ENCODE assay signal across 10 cellular contexts in the genomic region with DNA sequence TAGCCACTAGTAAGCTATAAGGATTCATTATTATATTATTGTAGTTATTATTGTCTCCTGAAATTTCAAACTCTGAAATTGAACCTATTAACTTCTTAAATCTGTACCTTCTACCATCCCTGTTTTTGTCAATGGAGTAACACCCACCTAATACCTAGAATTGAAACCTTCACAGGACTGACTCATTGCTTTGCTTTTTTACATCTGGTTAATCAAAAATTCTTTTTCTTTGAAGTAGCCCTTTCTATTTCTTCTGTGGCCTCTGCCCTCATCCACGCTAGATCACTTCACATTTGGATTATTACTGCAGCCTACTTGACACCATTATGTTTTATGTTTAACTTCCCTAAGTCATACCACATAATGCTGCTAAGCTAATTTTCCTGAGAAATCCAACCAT. TPM values are rescaled to one million over a fixed set of nuclear protein-coding genes. Genes with fewer than 3 reads are reported as not detected.
DNase-seq lines count a peak whose midpoint lies in the region; ATAC-seq and TF ChIP-seq lines count a peak whose summit lies in the region.
"Had no signal": no experiment of that assay in that cellular context is flagged by ENCODE, and none has a peak within 500 bp of the region (broad histone marks: within the 10 kb centered on the region; RNA-seq: fewer than 3 reads in every experiment).

No MANE protein-coding gene starts in this region.

- peaks cover 14% of the 10 kb centered on the region for H3K4me1 Mint-ChIP-seq in activated CD4-positive, alpha-beta memory T cell treated with anti-CD3 and anti-CD28 coated beads, Interleukin-2, amount 10 ng/mL, durations not matched to agents 7 days and 5 days
- peaks cover 8% of the 10 kb centered on the region for H3K4me1 Mint-ChIP-seq in activated CD4-positive, alpha-beta memory T cell treated with anti-CD3 and anti-CD28 coated beads for 36 hours (ENCODE audit: low read depth)
- H3K4me1 Mint-ChIP-seq in stimulated activated naive B cell treated with anti-CD40 and anti-IgM and Interleukin-4, amounts not matched to agents 10 μg/mL and 1 μg/mL and 100 μg/mL, for 72 hours, result peaks cover 3 to 12% of the 10 kb centered on the region in 2 donors

- H3K4me3 Mint-ChIP-seq in activated CD4-positive, alpha-beta memory T cell treated with anti-CD3 and anti-CD28 coated beads, Interleukin-2, amount 10 ng/mL, durations not matched to agents 7 days and 5 days, result no peak overlapping the region
- H3K4me3 Mint-ChIP-seq in activated CD4-positive, alpha-beta memory T cell treated with anti-CD3 and anti-CD28 coated beads for 36 hours, result no peak overlapping the region
- no peak overlapping the region for H3K4me3 Mint-ChIP-seq in stimulated activated naive B cell treated with anti-CD40 and anti-IgM and Interleukin-4, amounts not matched to agents 10 μg/mL and 1 μg/mL and 100 μg/mL, for 72 hours

- ATAC-seq in HG02623 (IDR thresholded peaks at IDR 0.05; ENCODE audit: unreplicated experiment), result peak; percentile 52
- ATAC-seq in stimulated activated naive B cell treated with anti-CD40 and anti-IgM and Interleukin-4, amounts not matched to agents 10 μg/mL and 1 μg/mL and 100 μg/mL, for 72 hours (replicated peaks), result peak; percentile 65 to 75
- no peak for ATAC-seq in omental fat pad (ENCODE audit: low FRiP score)

- peaks cover 5% of the 10 kb centered on the region for H3K4me1 ChIP-seq in Karpas-422 (ENCODE audit: low read length)
- H3K4me1 ChIP-seq in vagina, result no peaks in the 10 kb centered on the region

- TF ChIP-seq CTCF in vagina (IDR thresholded peaks at IDR 0.05), result no peak
- TF ChIP-seq CTCF in omental fat pad (IDR thresholded peaks at IDR 0.05), result no peak

- no peaks in the 10 kb centered on the region for H3K9me3 Mint-ChIP-seq in activated CD4-positive, alpha-beta memory T cell treated with anti-CD3 and anti-CD28 coated beads, Interleukin-2, amount 10 ng/mL, durations not matched to agents 7 days and 5 days
- H3K9me3 Mint-ChIP-seq in activated CD4-positive, alpha-beta memory T cell treated with anti-CD3 and anti-CD28 coated beads for 36 hours, result no peaks in the 10 kb centered on the region
- H3K9me3 Mint-ChIP-seq in stimulated activated naive B cell treated with anti-CD40 and anti-IgM and Interleukin-4, amounts not matched to agents 10 μg/mL and 1 μg/mL and 100 μg/mL, for 72 hours, result no peaks in the 10 kb centered on the region

- H3K27me3 Mint-ChIP-seq in activated CD4-positive, alpha-beta memory T cell treated with anti-CD3 and anti-CD28 coated beads, Interleukin-2, amount 10 ng/mL, durations not matched to agents 7 days and 5 days, result no peaks in the 10 kb centered on the region
- H3K27me3 Mint-ChIP-seq in activated CD4-positive, alpha-beta memory T cell treated with anti-CD3 and anti-CD28 coated beads for 36 hours, result no peaks in the 10 kb centered on the region
- no peaks in the 10 kb centered on the region for H3K27me3 Mint-ChIP-seq in stimulated activated naive B cell treated with anti-CD40 and anti-IgM and Interleukin-4, amounts not matched to agents 10 μg/mL and 1 μg/mL and 100 μg/mL, for 72 hours

- peak overlapping the region; percentile 13 for H3K27ac Mint-ChIP-seq in activated CD4-positive, alpha-beta memory T cell treated with anti-CD3 and anti-CD28 coated beads, Interleukin-2, amount 10 ng/mL, durations not matched to agents 7 days and 5 days
- no peak overlapping the region for H3K27ac Mint-ChIP-seq in activated CD4-positive, alpha-beta memory T cell treated with anti-CD3 and anti-CD28 coated beads for 36 hours
- H3K27ac Mint-ChIP-seq in stimulated activated naive B cell treated with anti-CD40 and anti-IgM and Interleukin-4, amounts not matched to agents 10 μg/mL and 1 μg/mL and 100 μg/mL, for 72 hours, result no peak overlapping the region

- no peak overlapping the region for H3K4me2 ChIP-seq in Karpas-422 (ENCODE audit: low read depth, low read length, poor library complexity, severe bottlenecking)

- H3K27ac ChIP-seq in Karpas-422 (ENCODE audit: low read length) (peak overlapping the region; percentile 47; the same call in 1 of the 2 replicates), vagina (no peak overlapping the region)

- POLR2A ChIA-PET in activated CD4-positive, alpha-beta memory T cell treated with anti-CD3 and anti-CD28 coated beads, Interleukin-2, amount 10 ng/mL, durations not matched to agents 7 days and 5 days (lab: Charles Lee), result interaction anchor here (0.9 kb wide), 1 partner anchor 10 kb away, joined by 4 read pairs; no protein-coding TSS in a partner anchor
- POLR2A ChIA-PET in activated CD4-positive, alpha-beta memory T cell treated with anti-CD3 and anti-CD28 coated beads for 36 hours (lab: Charles Lee), result no interaction called here

- H3K9ac ChIP-seq in Karpas-422 (ENCODE audit: low read length), result no peak overlapping the region

- no peak for TF ChIP-seq POLR2A in vagina (IDR thresholded peaks at IDR 0.05)

- H3K9me3 ChIP-seq in Karpas-422 (ENCODE audit: low read length) (no peaks in the 10 kb centered on the region), vagina (no peaks in the 10 kb centered on the region)

- H3K27me3 ChIP-seq in Karpas-422 (ENCODE audit: low read length) (no peaks in the 10 kb centered on the region), vagina (no peaks in the 10 kb centered on the region)

- H3K4me3 ChIP-seq in Karpas-422 (ENCODE audit: low read length), result no peak overlapping the region
- H3K4me3 ChIP-seq in vagina, result no peak overlapping the region

- H3K36me3 Mint-ChIP-seq in activated CD4-positive, alpha-beta memory T cell treated with anti-CD3 and anti-CD28 coated beads, Interleukin-2, amount 10 ng/mL, durations not matched to agents 7 days and 5 days (ENCODE audit: low read depth), result peaks cover 37% of the 10 kb centered on the region
- peaks cover 25% of the 10 kb centered on the region for H3K36me3 Mint-ChIP-seq in activated CD4-positive, alpha-beta memory T cell treated with anti-CD3 and anti-CD28 coated beads for 36 hours
- H3K36me3 Mint-ChIP-seq in stimulated activated naive B cell treated with anti-CD40 and anti-IgM and Interleukin-4, amounts not matched to agents 10 μg/mL and 1 μg/mL and 100 μg/mL, for 72 hours, result peaks cover 17 to 29% of the 10 kb centered on the region in 2 donors

- no peaks in the 10 kb centered on the region for H3K9me2 ChIP-seq in Karpas-422 (replicated peaks; ENCODE audit: insufficient read depth, low read length)

- no peak overlapping the region for H2AFZ ChIP-seq in Karpas-422 (ENCODE audit: low read length)

- CTCF ChIA-PET in activated CD4-positive, alpha-beta memory T cell treated with anti-CD3 and anti-CD28 coated beads, Interleukin-2, amount 10 ng/mL, durations not matched to agents 7 days and 5 days (lab: Charles Lee), result interaction anchor here (1.3 kb wide), 1 partner anchor 17 kb away, joined by 7 read pairs; no protein-coding TSS in a partner anchor
- CTCF ChIA-PET in activated CD4-positive, alpha-beta memory T cell treated with anti-CD3 and anti-CD28 coated beads for 36 hours (lab: Charles Lee), result interaction anchor here (0.5 to 0.7 kb wide), 2 partner anchors 38 to 108 kb away, joined by 3 to 4 read pairs; no protein-coding TSS in a partner anchor

- no peak for DNase-seq in activated CD4-positive, alpha-beta memory T cell treated with anti-CD3 and anti-CD28 coated beads, Interleukin-2, amount 10 ng/mL, durations not matched to agents 7 days and 5 days
- no peak for DNase-seq in activated CD4-positive, alpha-beta memory T cell treated with anti-CD3 and anti-CD28 coated beads for 36 hours
- DNase-seq in Karpas-422 (no peak), NCI-H524 treated with DMSO at 0.1 percent for 48 hours (lab: John Stamatoyannopoulos, UW) (no peak), vagina (ENCODE audit: extremely low spot score in 2 of 2) (no peak), omental fat pad (ENCODE audit: low spot score) (no peak)
- no peak for DNase-seq in stimulated activated naive B cell treated with anti-CD40 and anti-IgM and Interleukin-4, amounts not matched to agents 10 μg/mL and 1 μg/mL and 100 μg/mL, for 72 hours
- DNase-seq: NCI-H1092; NK-92 treated with Interleukin-12 subunit alpha and Interleukin-12 subunit beta, amount 100 ng/mL, for 24 hours had no signal

- peaks cover 51% of the 10 kb centered on the region for H3K36me3 ChIP-seq in Karpas-422 (ENCODE audit: insufficient read depth, low read length)
- peaks cover 0 to 47% of the 10 kb centered on the region in 2 donors for H3K36me3 ChIP-seq in vagina

- H3K79me2 ChIP-seq in Karpas-422 (ENCODE audit: low read length), result peaks cover 67% of the 10 kb centered on the region

- H4K20me1 ChIP-seq in Karpas-422 (ENCODE audit: insufficient read depth, low read depth, low read length), result no peaks in the 10 kb centered on the region

- intact Hi-C loops in activated CD4-positive, alpha-beta memory T cell treated with anti-CD3 and anti-CD28 coated beads for 36 hours (cut with micrococcal nuclease), result loop anchor here (1.0 kb wide), 2 partner anchors 36 to 57 kb away; a partner anchor contains a TSS
- intact Hi-C loops in vagina (cut with DNase I), result no loop called here

RNA-seq across cellular contexts. Expression of a gene that starts 35.6 kb away (rescaled TPM):
- 10 to 100 TPM; 18.8 to 23.3 TPM for total RNA-seq in activated CD4-positive, alpha-beta memory T cell treated with anti-CD3 and anti-CD28 coated beads, Interleukin-2, amount 10 ng/mL, durations not matched to agents 7 days and 5 days
- 10 to 100 TPM; 19.3 to 21.8 TPM for total RNA-seq in activated CD4-positive, alpha-beta memory T cell treated with anti-CD3 and anti-CD28 coated beads for 36 hours
- total RNA-seq in Karpas-422 (2014; rRNA removed; shearing (Covaris generic); ENCODE audit: low replicate concordance), result 14.8 and 24.8 TPM in 2 replicates
- total RNA-seq in vagina, result 32.4 TPM
- 10 to 100 TPM; 14.9 to 38.9 (median 17.3) TPM for total RNA-seq in omental fat pad

RNA-seq across cellular contexts. Expression of a gene that starts 56.5 kb away (rescaled TPM):
- 100 to 1,000 TPM; 105 to 120 TPM for total RNA-seq in activated CD4-positive, alpha-beta memory T cell treated with anti-CD3 and anti-CD28 coated beads, Interleukin-2, amount 10 ng/mL, durations not matched to agents 7 days and 5 days
- total RNA-seq in activated CD4-positive, alpha-beta memory T cell treated with anti-CD3 and anti-CD28 coated beads for 36 hours, result 100 to 1,000 TPM; 138 to 140 TPM
- 168 and 172 TPM in 2 replicates for total RNA-seq in Karpas-422 (2014; rRNA removed; shearing (Covaris generic); ENCODE audit: low replicate concordance)
- total RNA-seq in vagina, result 64.8 TPM
- 10 to 100 TPM; 62.7 to 92.2 (median 83.9) TPM for total RNA-seq in omental fat pad
